In genomic region chr1:170604065-170604464, GRCh38 we compare ENCODE assay signal across 19 cellular contexts.
"Had no signal": no experiment of that assay in that cellular context is flagged by ENCODE, and none has a peak within 500 bp of the region (broad histone marks: within the 10 kb centered on the region; RNA-seq: fewer than 3 reads in every experiment).

No MANE protein-coding gene starts in this region.

- H3K27me3 ChIP-seq: esophagus muscularis mucosa, heart left ventricle, ovary, right atrium auricular region, sigmoid colon, stomach, transverse colon had no signal

- DNase-seq: effector memory CD8-positive, alpha-beta T cell; foreskin melanocyte; heart left ventricle; hypothalamus; left ventricle myocardium inferior; lower lobe of right lung; natural killer cell; ovary; sigmoid colon; stimulated activated CD4-positive, alpha-beta T cell treated with anti-CD3 and anti-CD28 coated beads, Interleukin-12 subunit alpha, Interleukin-12 subunit beta, amount 100 ng/mL, for 4 hours; stimulated activated naive CD4-positive, alpha-beta T cell; stomach; substantia nigra; transverse colon had no signal

- H3K4me3 ChIP-seq: esophagus muscularis mucosa, heart left ventricle, left ventricle myocardium inferior, lower lobe of right lung, ovary, right atrium auricular region, sigmoid colon, skin epidermis, stomach, thoracic aorta, transverse colon had no signal

- H3K36me3 ChIP-seq: esophagus muscularis mucosa, heart left ventricle, left ventricle myocardium inferior, lower lobe of right lung, ovary, right atrium auricular region, sigmoid colon, stomach, thoracic aorta, transverse colon had no signal

- H3K9me3 ChIP-seq: esophagus muscularis mucosa, ovary, sigmoid colon, thoracic aorta, transverse colon had no signal

- H3K27ac ChIP-seq: epithelial cell of prostate, esophagus muscularis mucosa, heart left ventricle, left ventricle myocardium inferior, lower lobe of right lung, ovary, right atrium auricular region, sigmoid colon, skin epidermis, stomach, thoracic aorta, transverse colon had no signal

- H3K4me1 ChIP-seq: esophagus muscularis mucosa, heart left ventricle, left ventricle myocardium inferior, lower lobe of right lung, right atrium auricular region, sigmoid colon, stomach, transverse colon had no signal

- ATAC-seq: effector memory CD8-positive, alpha-beta T cell; heart left ventricle; lower lobe of right lung; natural killer cell had no signal
